In the genomic region with DNA sequence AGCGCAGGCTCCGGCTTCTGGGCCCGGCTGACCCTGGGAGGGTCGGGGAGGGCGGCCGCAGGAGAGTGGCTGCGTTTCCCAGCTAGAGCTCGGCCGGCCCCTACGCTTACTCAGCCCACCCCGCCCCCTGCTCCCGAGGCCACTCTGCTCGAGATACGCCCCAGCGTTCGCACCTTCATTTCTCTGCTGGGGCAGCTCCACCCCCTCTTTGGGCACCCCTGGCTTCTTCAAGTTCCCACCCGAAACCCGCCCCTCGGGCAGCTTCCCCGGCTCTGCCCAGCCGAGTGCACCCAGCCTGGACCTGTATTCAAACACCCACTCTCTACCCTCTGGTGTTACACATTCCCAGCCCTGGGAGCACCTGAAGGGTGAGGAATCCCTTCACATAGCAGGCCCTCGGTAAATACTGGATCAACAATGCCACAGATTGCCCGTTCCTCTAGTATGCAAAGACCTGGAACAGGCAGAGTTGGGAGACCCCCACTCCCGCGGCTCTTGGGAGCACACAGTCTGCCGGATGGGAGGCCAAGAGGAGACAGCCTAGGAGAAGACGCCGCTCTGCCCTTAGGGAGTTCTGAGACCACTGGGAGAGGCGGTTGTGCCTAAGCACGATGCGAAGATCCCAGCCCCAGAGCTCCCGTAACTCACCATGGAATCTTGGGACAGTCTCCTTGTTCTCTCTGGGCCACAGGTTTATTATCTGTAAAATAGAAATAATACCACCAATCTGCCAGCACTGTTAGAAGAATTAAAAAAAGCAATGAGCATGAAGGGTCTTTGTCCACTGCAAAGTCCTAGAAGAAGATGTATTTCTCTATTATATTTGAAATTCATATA, we compare ENCODE assay signal across 8 cellular contexts. TPM values are rescaled to one million over a fixed set of nuclear protein-coding genes. Genes with fewer than 3 reads are reported as not detected.
DNase-seq lines count a peak whose midpoint lies in the region; ATAC-seq and TF ChIP-seq lines count a peak whose summit lies in the region.

No MANE protein-coding gene starts in this region.

- 0 out of 2 replicates have a peak, but pooled peaks cover 3% of the 10 kb centered on the region for H3F3A ChIP-seq in GM23338 (replicated peaks; ENCODE audit: low read depth)

- H3K4me1 ChIP-seq in GM23338 (ENCODE audit: insufficient read depth) (peaks cover 11% of the 10 kb centered on the region), adrenal gland (replicated peaks in 1 of 2) (peaks cover 55 to 59% of the 10 kb centered on the region in 2 donors)

- no peaks in the 10 kb centered on the region for H3K9me3 ChIP-seq in adrenal gland (replicated peaks in 1 of 3)

- peaks cover 5% of the 10 kb centered on the region for H3K27me3 Mint-ChIP-seq in GM23338 (ENCODE audit: insufficient read depth, low read depth, poor library complexity)

- H3K4me1 Mint-ChIP-seq in GM23338: peaks cover 15% of the 10 kb centered on the region

- H3K36me3 Mint-ChIP-seq in GM23338 (ENCODE audit: low read depth): no peaks in the 10 kb centered on the region

- H2AFZ ChIP-seq in GM23338: peak overlapping the region; percentile 78

- no peaks in the 10 kb centered on the region for H4K20me1 ChIP-seq in GM23338 (replicated peaks; ENCODE audit: insufficient read depth)

- H3K36me3 ChIP-seq in GM23338 (ENCODE audit: insufficient read depth): no peaks in the 10 kb centered on the region
- no peaks in the 10 kb centered on the region for H3K36me3 ChIP-seq in adrenal gland (replicated peaks in 1 of 2)

- peak; percentile 79 for ATAC-seq in GM23338

- DNase-seq in AG10803 (ENCODE audit: low read depth): no peak
- peak; percentile 82 for DNase-seq in GM23338 (ENCODE audit: low spot score)
- peak in 6 of 7 donors; percentile 77 to 83 (median 79) for DNase-seq in adrenal gland
- peak; percentile 73 for DNase-seq in iPS-NIHi7 (ENCODE audit: extremely low spot score)
- DNase-seq in stimulated activated CD8-positive, alpha-beta memory T cell treated with anti-CD3 and anti-CD28 coated beads, Interleukin-4, amount 100 ng/mL, for 48 hours: peak; percentile 63
- DNase-seq in dedifferentiated amniotic fluid mesenchymal stem cell (ENCODE audit: extremely low spot score): no peak
- DNase-seq in NCI-H510A (lab: John Stamatoyannopoulos, UW): no peak
- DNase-seq in DMS114 treated with DMSO at 0.1 percent for 48 hours (lab: John Stamatoyannopoulos, UW; ENCODE audit: unreplicated experiment): no peak

- peak overlapping the region; percentile 32; the same call in 1 of the 2 replicates for H3K27ac Mint-ChIP-seq in GM23338

- H3K4me3 ChIP-seq in AG10803 (ENCODE audit: low read length) (peak overlapping the region; percentile 58), GM23338 (peak overlapping the region; percentile 76), adrenal gland (peak overlapping the region in 1 of 4 donors; percentile 91)

- WGBS in adrenal gland, 4 donors: 26 to 48% (median 30%) methylated on average over 7 to 32 of the region's 32 CpGs

- H3K4me2 ChIP-seq in GM23338: peak overlapping the region; percentile 76

- peak overlapping the region; percentile 73 for H3K4me3 Mint-ChIP-seq in GM23338

- H3K9me3 Mint-ChIP-seq in GM23338: no peaks in the 10 kb centered on the region; the same call in 2 of the 3 replicates

- TF ChIP-seq CTCF in AG10803 (conservative IDR thresholded peaks at IDR 0.05; ENCODE audit: low read length): no peak
- TF ChIP-seq CTCF in GM23338 (conservative IDR thresholded peaks at IDR 0.05; ENCODE audit: low read depth in 2 of 2): no peak
- TF ChIP-seq CTCF in adrenal gland (IDR thresholded peaks at IDR 0.05): no peak

- intact Hi-C loops in adrenal gland (cut with DNase I): no loop called here

- H3K27ac ChIP-seq in GM23338 (ENCODE audit: low read depth) (peak overlapping the region; percentile 63), adrenal gland (peak overlapping the region; percentile 25 to 93 (median 80))

- H3K27me3 ChIP-seq in GM23338 (ENCODE audit: insufficient read depth): peaks cover 17% of the 10 kb centered on the region
- no peaks in the 10 kb centered on the region for H3K27me3 ChIP-seq in adrenal gland

- no peaks in the 10 kb centered on the region for H3K79me2 ChIP-seq in GM23338 (replicated peaks; ENCODE audit: insufficient read depth)

- no peaks in the 10 kb centered on the region for H3K9me2 ChIP-seq in GM23338 (ENCODE audit: insufficient read depth)

- peak in 1 of 2 donors; percentile 38 for TF ChIP-seq POLR2A in adrenal gland (IDR thresholded peaks at IDR 0.05)

TF ChIP-seq in GM23338, 12 proteins besides CTCF, POLR2A, EP300 and RAD21 (continues in another document):
- no peak for TF ChIP-seq ZNF114 (CRISPR knock-in tag; IDR thresholded peaks at IDR 0.05)
- TF ChIP-seq EZH2phosphoT487 (IDR thresholded peaks at IDR 0.05; ENCODE audit: unreplicated experiment): no peak
- TF ChIP-seq, protein P1, sequence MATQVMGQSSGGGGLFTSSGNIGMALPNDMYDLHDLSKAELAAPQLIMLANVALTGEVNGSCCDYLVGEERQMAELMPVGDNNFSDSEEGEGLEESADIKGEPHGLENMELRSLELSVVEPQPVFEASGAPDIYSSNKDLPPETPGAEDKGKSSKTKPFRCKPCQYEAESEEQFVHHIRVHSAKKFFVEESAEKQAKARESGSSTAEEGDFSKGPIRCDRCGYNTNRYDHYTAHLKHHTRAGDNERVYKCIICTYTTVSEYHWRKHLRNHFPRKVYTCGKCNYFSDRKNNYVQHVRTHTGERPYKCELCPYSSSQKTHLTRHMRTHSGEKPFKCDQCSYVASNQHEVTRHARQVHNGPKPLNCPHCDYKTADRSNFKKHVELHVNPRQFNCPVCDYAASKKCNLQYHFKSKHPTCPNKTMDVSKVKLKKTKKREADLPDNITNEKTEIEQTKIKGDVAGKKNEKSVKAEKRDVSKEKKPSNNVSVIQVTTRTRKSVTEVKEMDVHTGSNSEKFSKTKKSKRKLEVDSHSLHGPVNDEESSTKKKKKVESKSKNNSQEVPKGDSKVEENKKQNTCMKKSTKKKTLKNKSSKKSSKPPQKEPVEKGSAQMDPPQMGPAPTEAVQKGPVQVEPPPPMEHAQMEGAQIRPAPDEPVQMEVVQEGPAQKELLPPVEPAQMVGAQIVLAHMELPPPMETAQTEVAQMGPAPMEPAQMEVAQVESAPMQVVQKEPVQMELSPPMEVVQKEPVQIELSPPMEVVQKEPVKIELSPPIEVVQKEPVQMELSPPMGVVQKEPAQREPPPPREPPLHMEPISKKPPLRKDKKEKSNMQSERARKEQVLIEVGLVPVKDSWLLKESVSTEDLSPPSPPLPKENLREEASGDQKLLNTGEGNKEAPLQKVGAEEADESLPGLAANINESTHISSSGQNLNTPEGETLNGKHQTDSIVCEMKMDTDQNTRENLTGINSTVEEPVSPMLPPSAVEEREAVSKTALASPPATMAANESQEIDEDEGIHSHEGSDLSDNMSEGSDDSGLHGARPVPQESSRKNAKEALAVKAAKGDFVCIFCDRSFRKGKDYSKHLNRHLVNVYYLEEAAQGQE (IDR thresholded peaks at IDR 0.05; ENCODE audit: unreplicated experiment): no peak
- no peak for TF ChIP-seq NANOG (IDR thresholded peaks at IDR 0.05; ENCODE audit: borderline replicate concordance)
- no peak for TF ChIP-seq STAT1 (IDR thresholded peaks at IDR 0.05; ENCODE audit: unreplicated experiment)
- TF ChIP-seq, protein P2, sequence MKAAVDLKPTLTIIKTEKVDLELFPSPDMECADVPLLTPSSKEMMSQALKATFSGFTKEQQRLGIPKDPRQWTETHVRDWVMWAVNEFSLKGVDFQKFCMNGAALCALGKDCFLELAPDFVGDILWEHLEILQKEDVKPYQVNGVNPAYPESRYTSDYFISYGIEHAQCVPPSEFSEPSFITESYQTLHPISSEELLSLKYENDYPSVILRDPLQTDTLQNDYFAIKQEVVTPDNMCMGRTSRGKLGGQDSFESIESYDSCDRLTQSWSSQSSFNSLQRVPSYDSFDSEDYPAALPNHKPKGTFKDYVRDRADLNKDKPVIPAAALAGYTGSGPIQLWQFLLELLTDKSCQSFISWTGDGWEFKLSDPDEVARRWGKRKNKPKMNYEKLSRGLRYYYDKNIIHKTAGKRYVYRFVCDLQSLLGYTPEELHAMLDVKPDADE (IDR thresholded peaks at IDR 0.05): no peak
- TF ChIP-seq JUNB (IDR thresholded peaks at IDR 0.05; ENCODE audit: unreplicated experiment): no peak
- no peak for TF ChIP-seq ZNF331 (CRISPR knock-in tag; IDR thresholded peaks at IDR 0.05; ENCODE audit: low read depth)
- no peak for TF ChIP-seq CREB1 (CRISPR knock-in tag; IDR thresholded peaks at IDR 0.05; ENCODE audit: low read depth)

RNA-seq across cellular contexts. Expression of gene PAQR7, which starts 0.6 kb away (rescaled TPM):
- total RNA-seq in GM23338 (2014; rRNA removed; shearing (Covaris generic)): 5.2 and 5.5 TPM in 2 replicates
- polyA plus RNA-seq in GM23338 (2016; fragmentation: Nextera tagmentation; extraction: Ambion mirVana): 4.0 and 4.2 TPM in 2 replicates
- 10 to 100 TPM; 31.1 to 71.8 (median 40.9) TPM for total RNA-seq in adrenal gland
- 10 to 100 TPM; 19.9 to 26.1 (median 20.6) TPM for polyA plus RNA-seq in adrenal gland

RNA-seq across cellular contexts. Expression of gene AUNIP, which starts 16.8 kb away (rescaled TPM):
- total RNA-seq in GM23338 (2014; rRNA removed; shearing (Covaris generic)): 20.9 and 24.1 TPM in 2 replicates
- 21.2 and 21.9 TPM in 2 replicates for polyA plus RNA-seq in GM23338 (2016; fragmentation: Nextera tagmentation; extraction: Ambion mirVana)
- total RNA-seq in adrenal gland: 1 to 10 TPM in 2 of 8 donors, under 1 TPM in 6; 0.24 to 1.5 (median 0.75) TPM
- polyA plus RNA-seq in adrenal gland: 1 to 10 TPM in 1 of 3 donors, under 1 TPM in 2; 0.56 to 1.2 (median 0.74) TPM

RNA-seq across cellular contexts. Expression of gene STMN1, which starts 30.1 kb away (rescaled TPM):
- total RNA-seq in GM23338 (2014; rRNA removed; shearing (Covaris generic)): 227 and 271 TPM in 2 replicates
- polyA plus RNA-seq in GM23338 (2016; fragmentation: Nextera tagmentation; extraction: Ambion mirVana): 1,567 and 1,890 TPM in 2 replicates
- 10 to 100 TPM in 7 of 8 donors, 1 to 10 TPM in 1; 7.9 to 59.5 (median 20.7) TPM for total RNA-seq in adrenal gland
- polyA plus RNA-seq in adrenal gland: 10 to 100 TPM; 32.6 to 88.7 (median 37.6) TPM

RNA-seq across cellular contexts. Expression of gene MTFR1L, which starts 56.3 kb away (rescaled TPM):
- 22.7 and 23.5 TPM in 2 replicates for total RNA-seq in GM23338 (2014; rRNA removed; shearing (Covaris generic))
- polyA plus RNA-seq in GM23338 (2016; fragmentation: Nextera tagmentation; extraction: Ambion mirVana) (13.4 and 14.8 TPM in 2 replicates), adrenal gland (100 to 1,000 TPM; 157 to 298 (median 284) TPM)
- total RNA-seq in adrenal gland: 100 to 1,000 TPM; 116 to 285 (median 184) TPM

Comparison
In these comparisons a context has a peak if more than half of its experiments do, and no peak if none do; other contexts are left out.
1. DNase-seq: peak in GM23338 (single experiment), adrenal gland (6 of 7), iPS-NIHi7 (single experiment) and stimulated activated CD8-positive, alpha-beta memory T cell treated with anti-CD3 and anti-CD28 coated beads, Interleukin-4, amount 100 ng/mL, for 48 hours (single experiment); none in AG10803 (single experiment), dedifferentiated amniotic fluid mesenchymal stem cell (single experiment), NCI-H510A (single experiment) and DMS114 treated with DMSO at 0.1 percent for 48 hours (single experiment).